In the genomic region with DNA sequence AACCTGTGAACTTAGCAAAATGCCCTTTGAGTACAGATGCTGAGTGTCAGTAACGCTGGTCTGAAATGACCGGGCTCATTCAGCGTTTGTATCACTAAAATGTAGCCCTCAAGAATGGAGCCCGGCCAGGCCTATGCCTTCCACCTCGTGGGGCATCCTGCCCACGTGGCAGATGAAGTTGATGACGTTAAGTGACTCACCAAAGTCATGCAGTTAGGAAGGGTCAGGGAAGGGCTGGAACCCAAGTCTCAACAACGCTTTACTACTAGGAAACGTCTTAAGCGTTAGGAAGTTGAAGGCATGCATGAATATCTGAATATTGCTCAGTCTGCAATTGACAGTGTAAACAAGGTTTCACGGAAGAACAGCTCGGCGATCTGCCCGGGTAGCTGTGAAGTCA, we compare ENCODE assay signal across 1 cellular context.
TF ChIP-seq lines count a peak whose summit lies in the region.

No MANE protein-coding gene starts in this region.

TF ChIP-seq in K562, 482 proteins besides CTCF, POLR2A, EP300 and RAD21 (continued from another document and continues in another):
- TF ChIP-seq ESRRA (IDR thresholded peaks at IDR 0.05; ENCODE audit: borderline replicate concordance, low read depth): 0 out of 2 replicates have a peak, but pooled peaks have one; percentile 6
- no peak for TF ChIP-seq SPI1 (IDR thresholded peaks at IDR 0.05; ENCODE audit: borderline replicate concordance, low read depth, low read length)
- peak; percentile 47; the same call in 1 of the 2 replicates for TF ChIP-seq ZFX (CRISPR knock-in tag; IDR thresholded peaks at IDR 0.05)
- TF ChIP-seq, protein P1, sequence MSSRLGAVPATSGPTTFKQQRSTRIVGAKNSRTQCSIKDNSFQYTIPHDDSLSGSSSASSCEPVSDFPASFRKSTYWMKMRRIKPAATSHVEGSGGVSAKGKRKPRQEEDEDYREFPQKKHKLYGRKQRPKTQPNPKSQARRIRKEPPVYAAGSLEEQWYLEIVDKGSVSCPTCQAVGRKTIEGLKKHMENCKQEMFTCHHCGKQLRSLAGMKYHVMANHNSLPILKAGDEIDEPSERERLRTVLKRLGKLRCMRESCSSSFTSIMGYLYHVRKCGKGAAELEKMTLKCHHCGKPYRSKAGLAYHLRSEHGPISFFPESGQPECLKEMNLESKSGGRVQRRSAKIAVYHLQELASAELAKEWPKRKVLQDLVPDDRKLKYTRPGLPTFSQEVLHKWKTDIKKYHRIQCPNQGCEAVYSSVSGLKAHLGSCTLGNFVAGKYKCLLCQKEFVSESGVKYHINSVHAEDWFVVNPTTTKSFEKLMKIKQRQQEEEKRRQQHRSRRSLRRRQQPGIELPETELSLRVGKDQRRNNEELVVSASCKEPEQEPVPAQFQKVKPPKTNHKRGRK (tag; IDR thresholded peaks at IDR 0.05): no peak
- TF ChIP-seq, protein P2, sequence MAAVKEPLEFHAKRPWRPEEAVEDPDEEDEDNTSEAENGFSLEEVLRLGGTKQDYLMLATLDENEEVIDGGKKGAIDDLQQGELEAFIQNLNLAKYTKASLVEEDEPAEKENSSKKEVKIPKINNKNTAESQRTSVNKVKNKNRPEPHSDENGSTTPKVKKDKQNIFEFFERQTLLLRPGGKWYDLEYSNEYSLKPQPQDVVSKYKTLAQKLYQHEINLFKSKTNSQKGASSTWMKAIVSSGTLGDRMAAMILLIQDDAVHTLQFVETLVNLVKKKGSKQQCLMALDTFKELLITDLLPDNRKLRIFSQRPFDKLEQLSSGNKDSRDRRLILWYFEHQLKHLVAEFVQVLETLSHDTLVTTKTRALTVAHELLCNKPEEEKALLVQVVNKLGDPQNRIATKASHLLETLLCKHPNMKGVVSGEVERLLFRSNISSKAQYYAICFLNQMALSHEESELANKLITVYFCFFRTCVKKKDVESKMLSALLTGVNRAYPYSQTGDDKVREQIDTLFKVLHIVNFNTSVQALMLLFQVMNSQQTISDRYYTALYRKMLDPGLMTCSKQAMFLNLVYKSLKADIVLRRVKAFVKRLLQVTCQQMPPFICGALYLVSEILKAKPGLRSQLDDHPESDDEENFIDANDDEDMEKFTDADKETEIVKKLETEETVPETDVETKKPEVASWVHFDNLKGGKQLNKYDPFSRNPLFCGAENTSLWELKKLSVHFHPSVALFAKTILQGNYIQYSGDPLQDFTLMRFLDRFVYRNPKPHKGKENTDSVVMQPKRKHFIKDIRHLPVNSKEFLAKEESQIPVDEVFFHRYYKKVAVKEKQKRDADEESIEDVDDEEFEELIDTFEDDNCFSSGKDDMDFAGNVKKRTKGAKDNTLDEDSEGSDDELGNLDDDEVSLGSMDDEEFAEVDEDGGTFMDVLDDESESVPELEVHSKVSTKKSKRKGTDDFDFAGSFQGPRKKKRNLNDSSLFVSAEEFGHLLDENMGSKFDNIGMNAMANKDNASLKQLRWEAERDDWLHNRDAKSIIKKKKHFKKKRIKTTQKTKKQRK (IDR thresholded peaks at IDR 0.05; ENCODE audit: borderline replicate concordance, low read depth, low read length): no peak
- TF ChIP-seq CEBPG (CRISPR knock-in tag; IDR thresholded peaks at IDR 0.05): no peak
- TF ChIP-seq CEBPG (tag; conservative IDR thresholded peaks at IDR 0.05 in 1 of 2, IDR thresholded peaks at IDR 0.05 in 1 of 2): no peak
- TF ChIP-seq, protein P3, sequence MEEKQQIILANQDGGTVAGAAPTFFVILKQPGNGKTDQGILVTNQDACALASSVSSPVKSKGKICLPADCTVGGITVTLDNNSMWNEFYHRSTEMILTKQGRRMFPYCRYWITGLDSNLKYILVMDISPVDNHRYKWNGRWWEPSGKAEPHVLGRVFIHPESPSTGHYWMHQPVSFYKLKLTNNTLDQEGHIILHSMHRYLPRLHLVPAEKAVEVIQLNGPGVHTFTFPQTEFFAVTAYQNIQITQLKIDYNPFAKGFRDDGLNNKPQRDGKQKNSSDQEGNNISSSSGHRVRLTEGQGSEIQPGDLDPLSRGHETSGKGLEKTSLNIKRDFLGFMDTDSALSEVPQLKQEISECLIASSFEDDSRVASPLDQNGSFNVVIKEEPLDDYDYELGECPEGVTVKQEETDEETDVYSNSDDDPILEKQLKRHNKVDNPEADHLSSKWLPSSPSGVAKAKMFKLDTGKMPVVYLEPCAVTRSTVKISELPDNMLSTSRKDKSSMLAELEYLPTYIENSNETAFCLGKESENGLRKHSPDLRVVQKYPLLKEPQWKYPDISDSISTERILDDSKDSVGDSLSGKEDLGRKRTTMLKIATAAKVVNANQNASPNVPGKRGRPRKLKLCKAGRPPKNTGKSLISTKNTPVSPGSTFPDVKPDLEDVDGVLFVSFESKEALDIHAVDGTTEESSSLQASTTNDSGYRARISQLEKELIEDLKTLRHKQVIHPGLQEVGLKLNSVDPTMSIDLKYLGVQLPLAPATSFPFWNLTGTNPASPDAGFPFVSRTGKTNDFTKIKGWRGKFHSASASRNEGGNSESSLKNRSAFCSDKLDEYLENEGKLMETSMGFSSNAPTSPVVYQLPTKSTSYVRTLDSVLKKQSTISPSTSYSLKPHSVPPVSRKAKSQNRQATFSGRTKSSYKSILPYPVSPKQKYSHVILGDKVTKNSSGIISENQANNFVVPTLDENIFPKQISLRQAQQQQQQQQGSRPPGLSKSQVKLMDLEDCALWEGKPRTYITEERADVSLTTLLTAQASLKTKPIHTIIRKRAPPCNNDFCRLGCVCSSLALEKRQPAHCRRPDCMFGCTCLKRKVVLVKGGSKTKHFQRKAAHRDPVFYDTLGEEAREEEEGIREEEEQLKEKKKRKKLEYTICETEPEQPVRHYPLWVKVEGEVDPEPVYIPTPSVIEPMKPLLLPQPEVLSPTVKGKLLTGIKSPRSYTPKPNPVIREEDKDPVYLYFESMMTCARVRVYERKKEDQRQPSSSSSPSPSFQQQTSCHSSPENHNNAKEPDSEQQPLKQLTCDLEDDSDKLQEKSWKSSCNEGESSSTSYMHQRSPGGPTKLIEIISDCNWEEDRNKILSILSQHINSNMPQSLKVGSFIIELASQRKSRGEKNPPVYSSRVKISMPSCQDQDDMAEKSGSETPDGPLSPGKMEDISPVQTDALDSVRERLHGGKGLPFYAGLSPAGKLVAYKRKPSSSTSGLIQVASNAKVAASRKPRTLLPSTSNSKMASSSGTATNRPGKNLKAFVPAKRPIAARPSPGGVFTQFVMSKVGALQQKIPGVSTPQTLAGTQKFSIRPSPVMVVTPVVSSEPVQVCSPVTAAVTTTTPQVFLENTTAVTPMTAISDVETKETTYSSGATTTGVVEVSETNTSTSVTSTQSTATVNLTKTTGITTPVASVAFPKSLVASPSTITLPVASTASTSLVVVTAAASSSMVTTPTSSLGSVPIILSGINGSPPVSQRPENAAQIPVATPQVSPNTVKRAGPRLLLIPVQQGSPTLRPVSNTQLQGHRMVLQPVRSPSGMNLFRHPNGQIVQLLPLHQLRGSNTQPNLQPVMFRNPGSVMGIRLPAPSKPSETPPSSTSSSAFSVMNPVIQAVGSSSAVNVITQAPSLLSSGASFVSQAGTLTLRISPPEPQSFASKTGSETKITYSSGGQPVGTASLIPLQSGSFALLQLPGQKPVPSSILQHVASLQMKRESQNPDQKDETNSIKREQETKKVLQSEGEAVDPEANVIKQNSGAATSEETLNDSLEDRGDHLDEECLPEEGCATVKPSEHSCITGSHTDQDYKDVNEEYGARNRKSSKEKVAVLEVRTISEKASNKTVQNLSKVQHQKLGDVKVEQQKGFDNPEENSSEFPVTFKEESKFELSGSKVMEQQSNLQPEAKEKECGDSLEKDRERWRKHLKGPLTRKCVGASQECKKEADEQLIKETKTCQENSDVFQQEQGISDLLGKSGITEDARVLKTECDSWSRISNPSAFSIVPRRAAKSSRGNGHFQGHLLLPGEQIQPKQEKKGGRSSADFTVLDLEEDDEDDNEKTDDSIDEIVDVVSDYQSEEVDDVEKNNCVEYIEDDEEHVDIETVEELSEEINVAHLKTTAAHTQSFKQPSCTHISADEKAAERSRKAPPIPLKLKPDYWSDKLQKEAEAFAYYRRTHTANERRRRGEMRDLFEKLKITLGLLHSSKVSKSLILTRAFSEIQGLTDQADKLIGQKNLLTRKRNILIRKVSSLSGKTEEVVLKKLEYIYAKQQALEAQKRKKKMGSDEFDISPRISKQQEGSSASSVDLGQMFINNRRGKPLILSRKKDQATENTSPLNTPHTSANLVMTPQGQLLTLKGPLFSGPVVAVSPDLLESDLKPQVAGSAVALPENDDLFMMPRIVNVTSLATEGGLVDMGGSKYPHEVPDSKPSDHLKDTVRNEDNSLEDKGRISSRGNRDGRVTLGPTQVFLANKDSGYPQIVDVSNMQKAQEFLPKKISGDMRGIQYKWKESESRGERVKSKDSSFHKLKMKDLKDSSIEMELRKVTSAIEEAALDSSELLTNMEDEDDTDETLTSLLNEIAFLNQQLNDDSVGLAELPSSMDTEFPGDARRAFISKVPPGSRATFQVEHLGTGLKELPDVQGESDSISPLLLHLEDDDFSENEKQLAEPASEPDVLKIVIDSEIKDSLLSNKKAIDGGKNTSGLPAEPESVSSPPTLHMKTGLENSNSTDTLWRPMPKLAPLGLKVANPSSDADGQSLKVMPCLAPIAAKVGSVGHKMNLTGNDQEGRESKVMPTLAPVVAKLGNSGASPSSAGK (IDR thresholded peaks at IDR 0.05): peak; percentile 95
- TF ChIP-seq, protein P4, sequence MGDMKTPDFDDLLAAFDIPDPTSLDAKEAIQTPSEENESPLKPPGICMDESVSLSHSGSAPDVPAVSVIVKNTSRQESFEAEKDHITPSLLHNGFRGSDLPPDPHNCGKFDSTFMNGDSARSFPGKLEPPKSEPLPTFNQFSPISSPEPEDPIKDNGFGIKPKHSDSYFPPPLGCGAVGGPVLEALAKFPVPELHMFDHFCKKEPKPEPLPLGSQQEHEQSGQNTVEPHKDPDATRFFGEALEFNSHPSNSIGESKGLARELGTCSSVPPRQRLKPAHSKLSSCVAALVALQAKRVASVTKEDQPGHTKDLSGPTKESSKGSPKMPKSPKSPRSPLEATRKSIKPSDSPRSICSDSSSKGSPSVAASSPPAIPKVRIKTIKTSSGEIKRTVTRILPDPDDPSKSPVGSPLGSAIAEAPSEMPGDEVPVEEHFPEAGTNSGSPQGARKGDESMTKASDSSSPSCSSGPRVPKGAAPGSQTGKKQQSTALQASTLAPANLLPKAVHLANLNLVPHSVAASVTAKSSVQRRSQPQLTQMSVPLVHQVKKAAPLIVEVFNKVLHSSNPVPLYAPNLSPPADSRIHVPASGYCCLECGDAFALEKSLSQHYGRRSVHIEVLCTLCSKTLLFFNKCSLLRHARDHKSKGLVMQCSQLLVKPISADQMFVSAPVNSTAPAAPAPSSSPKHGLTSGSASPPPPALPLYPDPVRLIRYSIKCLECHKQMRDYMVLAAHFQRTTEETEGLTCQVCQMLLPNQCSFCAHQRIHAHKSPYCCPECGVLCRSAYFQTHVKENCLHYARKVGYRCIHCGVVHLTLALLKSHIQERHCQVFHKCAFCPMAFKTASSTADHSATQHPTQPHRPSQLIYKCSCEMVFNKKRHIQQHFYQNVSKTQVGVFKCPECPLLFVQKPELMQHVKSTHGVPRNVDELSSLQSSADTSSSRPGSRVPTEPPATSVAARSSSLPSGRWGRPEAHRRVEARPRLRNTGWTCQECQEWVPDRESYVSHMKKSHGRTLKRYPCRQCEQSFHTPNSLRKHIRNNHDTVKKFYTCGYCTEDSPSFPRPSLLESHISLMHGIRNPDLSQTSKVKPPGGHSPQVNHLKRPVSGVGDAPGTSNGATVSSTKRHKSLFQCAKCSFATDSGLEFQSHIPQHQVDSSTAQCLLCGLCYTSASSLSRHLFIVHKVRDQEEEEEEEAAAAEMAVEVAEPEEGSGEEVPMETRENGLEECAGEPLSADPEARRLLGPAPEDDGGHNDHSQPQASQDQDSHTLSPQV (IDR thresholded peaks at IDR 0.05): peak; percentile 59; the same call in 1 of the 2 replicates
- no peak for TF ChIP-seq SIRT6 (IDR thresholded peaks at IDR 0.05; ENCODE audit: low read depth, low read length)
- peak; percentile 61; the same call in 1 of the 2 replicates for TF ChIP-seq MYC (IDR thresholded peaks at IDR 0.05; ENCODE audit: low read depth, low read length)
- no peak for TF ChIP-seq MYC (CRISPR knock-in tag; IDR thresholded peaks at IDR 0.05; ENCODE audit: borderline replicate concordance, low read depth)
- peak; percentile 69 for TF ChIP-seq FOSL1 (tag; conservative IDR thresholded peaks at IDR 0.05)
- TF ChIP-seq ZNF232 (CRISPR knock-in tag; IDR thresholded peaks at IDR 0.05): no peak
- no peak for TF ChIP-seq NFE2 (IDR thresholded peaks at IDR 0.05; ENCODE audit: low read depth)
- TF ChIP-seq CREM (IDR thresholded peaks at IDR 0.05; ENCODE audit: low read depth): peak; percentile 68
- no peak for TF ChIP-seq STAT5A (IDR thresholded peaks at IDR 0.05; ENCODE audit: borderline replicate concordance, low read length)
- TF ChIP-seq, protein P5, sequence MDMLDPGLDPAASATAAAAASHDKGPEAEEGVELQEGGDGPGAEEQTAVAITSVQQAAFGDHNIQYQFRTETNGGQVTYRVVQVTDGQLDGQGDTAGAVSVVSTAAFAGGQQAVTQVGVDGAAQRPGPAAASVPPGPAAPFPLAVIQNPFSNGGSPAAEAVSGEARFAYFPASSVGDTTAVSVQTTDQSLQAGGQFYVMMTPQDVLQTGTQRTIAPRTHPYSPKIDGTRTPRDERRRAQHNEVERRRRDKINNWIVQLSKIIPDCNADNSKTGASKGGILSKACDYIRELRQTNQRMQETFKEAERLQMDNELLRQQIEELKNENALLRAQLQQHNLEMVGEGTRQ (CRISPR knock-in tag; IDR thresholded peaks at IDR 0.05): peak; percentile 40; the same call in 1 of the 2 replicates
- TF ChIP-seq, protein P6, sequence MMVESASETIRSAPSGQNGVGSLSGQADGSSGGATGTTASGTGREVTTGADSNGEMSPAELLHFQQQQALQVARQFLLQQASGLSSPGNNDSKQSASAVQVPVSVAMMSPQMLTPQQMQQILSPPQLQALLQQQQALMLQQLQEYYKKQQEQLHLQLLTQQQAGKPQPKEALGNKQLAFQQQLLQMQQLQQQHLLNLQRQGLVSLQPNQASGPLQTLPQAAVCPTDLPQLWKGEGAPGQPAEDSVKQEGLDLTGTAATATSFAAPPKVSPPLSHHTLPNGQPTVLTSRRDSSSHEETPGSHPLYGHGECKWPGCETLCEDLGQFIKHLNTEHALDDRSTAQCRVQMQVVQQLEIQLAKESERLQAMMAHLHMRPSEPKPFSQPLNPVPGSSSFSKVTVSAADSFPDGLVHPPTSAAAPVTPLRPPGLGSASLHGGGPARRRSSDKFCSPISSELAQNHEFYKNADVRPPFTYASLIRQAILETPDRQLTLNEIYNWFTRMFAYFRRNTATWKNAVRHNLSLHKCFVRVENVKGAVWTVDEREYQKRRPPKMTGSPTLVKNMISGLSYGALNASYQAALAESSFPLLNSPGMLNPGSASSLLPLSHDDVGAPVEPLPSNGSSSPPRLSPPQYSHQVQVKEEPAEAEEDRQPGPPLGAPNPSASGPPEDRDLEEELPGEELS (CRISPR knock-in tag; IDR thresholded peaks at IDR 0.05; ENCODE audit: borderline replicate concordance): no peak
- TF ChIP-seq SAFB (IDR thresholded peaks at IDR 0.05; ENCODE audit: borderline replicate concordance, low read depth, low read length): no peak
- TF ChIP-seq PRMT5 (CRISPR knock-in tag; IDR thresholded peaks at IDR 0.05): no peak
- TF ChIP-seq, protein P7, sequence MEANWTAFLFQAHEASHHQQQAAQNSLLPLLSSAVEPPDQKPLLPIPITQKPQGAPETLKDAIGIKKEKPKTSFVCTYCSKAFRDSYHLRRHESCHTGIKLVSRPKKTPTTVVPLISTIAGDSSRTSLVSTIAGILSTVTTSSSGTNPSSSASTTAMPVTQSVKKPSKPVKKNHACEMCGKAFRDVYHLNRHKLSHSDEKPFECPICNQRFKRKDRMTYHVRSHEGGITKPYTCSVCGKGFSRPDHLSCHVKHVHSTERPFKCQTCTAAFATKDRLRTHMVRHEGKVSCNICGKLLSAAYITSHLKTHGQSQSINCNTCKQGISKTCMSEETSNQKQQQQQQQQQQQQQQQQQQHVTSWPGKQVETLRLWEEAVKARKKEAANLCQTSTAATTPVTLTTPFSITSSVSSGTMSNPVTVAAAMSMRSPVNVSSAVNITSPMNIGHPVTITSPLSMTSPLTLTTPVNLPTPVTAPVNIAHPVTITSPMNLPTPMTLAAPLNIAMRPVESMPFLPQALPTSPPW (CRISPR knock-in tag; IDR thresholded peaks at IDR 0.05): no peak
- TF ChIP-seq ARHGAP35 (IDR thresholded peaks at IDR 0.05; ENCODE audit: partially characterized antibody): no peak
- TF ChIP-seq, protein P8, sequence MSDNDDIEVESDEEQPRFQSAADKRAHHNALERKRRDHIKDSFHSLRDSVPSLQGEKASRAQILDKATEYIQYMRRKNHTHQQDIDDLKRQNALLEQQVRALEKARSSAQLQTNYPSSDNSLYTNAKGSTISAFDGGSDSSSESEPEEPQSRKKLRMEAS (CRISPR knock-in tag; IDR thresholded peaks at IDR 0.05): peak; percentile 81
